ENCODE assay signal across 10 cellular contexts in the genomic region with DNA sequence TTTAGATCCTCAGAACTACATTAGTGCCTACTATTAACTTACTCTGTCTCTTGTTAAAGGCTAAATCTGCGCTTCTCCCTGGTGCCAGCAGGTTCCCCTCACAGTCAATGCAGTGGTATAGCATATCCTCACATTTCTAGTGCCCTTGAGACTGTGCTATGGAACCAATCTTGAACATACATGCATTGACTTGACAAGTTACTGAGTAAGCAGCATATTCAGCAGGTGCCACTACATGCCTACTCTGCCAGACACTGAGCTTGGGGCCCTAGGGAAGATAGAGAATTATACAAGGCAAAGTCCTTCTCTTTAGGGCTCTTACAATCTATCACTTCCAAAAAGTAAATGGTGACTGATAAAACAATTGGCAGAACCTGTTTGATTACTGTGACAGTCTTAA. TPM values are rescaled to one million over a fixed set of nuclear protein-coding genes. Genes with fewer than 3 reads are reported as not detected.
DNase-seq lines count a peak whose midpoint lies in the region; ATAC-seq and TF ChIP-seq lines count a peak whose summit lies in the region.
"Had no signal": no experiment of that assay in that cellular context is flagged by ENCODE, and none has a peak within 500 bp of the region (broad histone marks: within the 10 kb centered on the region; RNA-seq: fewer than 3 reads in every experiment).

No MANE protein-coding gene starts in this region.

- H3K27ac ChIP-seq in Panc1 (ENCODE audit: low read length) (0 out of 2 replicates have a peak overlapping the region, but pooled peaks have one; percentile 15), smooth muscle cell (ENCODE audit: low read depth) (no peak overlapping the region)

- H3K9ac ChIP-seq in endocrine pancreas (ENCODE audit: control insufficient read depth, insufficient read depth, low read length), result peak overlapping the region; percentile 60
- H3K9ac ChIP-seq in smooth muscle cell (ENCODE audit: low read depth), result no peak overlapping the region

- WGBS in smooth muscle cell (ENCODE audit: low lambda C conversion rate), result 90% methylated on average over 1 of the region's 1 CpG

- H3K4me3 ChIP-seq in Panc1 (ENCODE audit: low read depth in 2 of 2, low read length in 2 of 2) (peak overlapping the region; percentile 66 to 83), endocrine pancreas (ENCODE audit: control insufficient read depth, insufficient read depth, low read length) (no peak overlapping the region), smooth muscle cell (peak overlapping the region; percentile 90)

- peaks cover 15% of the 10 kb centered on the region for H3K36me3 Mint-ChIP-seq in activated CD4-positive, alpha-beta T cell treated with anti-CD3 and anti-CD28 coated beads for 36 hours (ENCODE audit: low read depth)

- no peaks in the 10 kb centered on the region for H3F3A ChIP-seq in smooth muscle cell (ENCODE audit: low read depth)

- no peaks in the 10 kb centered on the region for H3K27me3 Mint-ChIP-seq in activated CD4-positive, alpha-beta T cell treated with anti-CD3 and anti-CD28 coated beads for 36 hours

- H3K4me2 ChIP-seq in smooth muscle cell, result peak overlapping the region; percentile 97

- in situ Hi-C loops in Panc1 (cut with HindIII; ENCODE audit: low pct_unique_long_range_greater_than_20kb, low sequenced_read_pairs), result no loop called here

- H3K4me1 ChIP-seq in Panc1 (ENCODE audit: control insufficient read depth, insufficient read depth, low read length) (peaks cover 28% of the 10 kb centered on the region), endocrine pancreas (ENCODE audit: control insufficient read depth, insufficient read depth, low read length) (peaks cover 14% of the 10 kb centered on the region), smooth muscle cell (ENCODE audit: low read depth) (peaks cover 25% of the 10 kb centered on the region)

- no peak overlapping the region for H3K27ac Mint-ChIP-seq in activated CD4-positive, alpha-beta T cell treated with anti-CD3 and anti-CD28 coated beads for 36 hours

- TF ChIP-seq CTCF in Panc1 (IDR thresholded peaks at IDR 0.05) (peak; percentile 26; the same call in 1 of the 2 replicates), smooth muscle cell (IDR thresholded peaks at IDR 0.05; ENCODE audit: borderline replicate concordance, insufficient read depth, poor library complexity, severe bottlenecking) (no peak)

- H3K36me3 ChIP-seq in Panc1 (ENCODE audit: control insufficient read depth, insufficient read depth, low read length), result no peaks in the 10 kb centered on the region
- no peaks in the 10 kb centered on the region for H3K36me3 ChIP-seq in endocrine pancreas (ENCODE audit: control insufficient read depth, insufficient read depth, low read length)
- no peaks in the 10 kb centered on the region for H3K36me3 ChIP-seq in smooth muscle cell (ENCODE audit: low read depth)

- no TSS peak for BruUV-seq in Panc1 (replicated peaks; lab: Mats Ljungman, UMichigan)

- peak overlapping the region; percentile 34 for H3K4me3 Mint-ChIP-seq in activated CD4-positive, alpha-beta T cell treated with anti-CD3 and anti-CD28 coated beads for 36 hours

- peaks cover 45% of the 10 kb centered on the region for H3K79me2 ChIP-seq in smooth muscle cell (ENCODE audit: low read depth)

- POLR2A ChIA-PET in activated CD4-positive, alpha-beta T cell treated with anti-CD3 and anti-CD28 coated beads for 36 hours (lab: Charles Lee), result no interaction called here
- POLR2A ChIA-PET in Panc1 (lab: Charles Lee), result interaction anchor here (0.6 kb wide), 1 partner anchor 815 kb away, joined by 3 read pairs; no protein-coding TSS in a partner anchor

- H3K4me1 Mint-ChIP-seq in activated CD4-positive, alpha-beta T cell treated with anti-CD3 and anti-CD28 coated beads for 36 hours, result peaks cover 52% of the 10 kb centered on the region

- peak; percentile 9 for DNase-seq in activated CD4-positive, alpha-beta T cell treated with anti-CD3 and anti-CD28 coated beads for 36 hours
- no peak for DNase-seq in activated CD4-positive, alpha-beta T cell treated with anti-CD3 and anti-CD28 coated beads for 1 hour
- DNase-seq in Panc1 (ENCODE audit: low read depth, low spot score) (no peak), smooth muscle cell (lab: John Stamatoyannopoulos, UW; ENCODE audit: unreplicated experiment) (no peak), left cardiac atrium (no peak), NCI-H2081 treated with DMSO at 0.1 percent for 48 hours (lab: John Stamatoyannopoulos, UW) (no peak)
- DNase-seq in activated CD4-positive, CD25-positive, alpha-beta regulatory T cell (lab: John Stamatoyannopoulos, UW), result no peak
- DNase-seq: activated naive CD4-positive, alpha-beta T cell had no signal

- no peaks in the 10 kb centered on the region for H3K9me3 Mint-ChIP-seq in activated CD4-positive, alpha-beta T cell treated with anti-CD3 and anti-CD28 coated beads for 36 hours (ENCODE audit: low read depth)

- intact Hi-C loops in activated CD4-positive, alpha-beta T cell treated with anti-CD3 and anti-CD28 coated beads for 36 hours (cut with DNase I, micrococcal nuclease), result no loop called here
- intact Hi-C loops in Panc1 (cut with micrococcal nuclease; ENCODE audit: unreplicated experiment) (loop anchor here (10.0 kb wide), 1 partner anchor 1238 kb away; a partner anchor contains a TSS), left cardiac atrium (cut with DNase I) (no loop called here)

- CTCF ChIA-PET in activated CD4-positive, alpha-beta T cell treated with anti-CD3 and anti-CD28 coated beads for 36 hours (lab: Charles Lee), result no interaction called here
- CTCF ChIA-PET in Panc1 (lab: Charles Lee), result interaction anchor here (0.6 kb wide), 1 partner anchor 310 kb away, joined by 3 read pairs; no protein-coding TSS in a partner anchor

- H3K9me3 ChIP-seq in Panc1 (ENCODE audit: control insufficient read depth, insufficient read depth, low read depth, low read length) (no peaks in the 10 kb centered on the region), endocrine pancreas (ENCODE audit: control insufficient read depth, low read length) (no peaks in the 10 kb centered on the region), smooth muscle cell (replicated peaks; ENCODE audit: low read depth) (no peaks in the 10 kb centered on the region)

- peaks cover 59% of the 10 kb centered on the region for H4K20me1 ChIP-seq in smooth muscle cell (ENCODE audit: low read depth)

- H2AFZ ChIP-seq in smooth muscle cell (ENCODE audit: low read depth), result no peak overlapping the region

- ATAC-seq in activated CD4-positive, alpha-beta T cell treated with anti-CD3 and anti-CD28 coated beads for 36 hours, result no peak
- no peak for ATAC-seq in Panc1
- ATAC-seq in left cardiac atrium, result no peak
- ATAC-seq: left lobe of liver had no signal

- H3K27me3 ChIP-seq in Panc1 (ENCODE audit: control insufficient read depth, insufficient read depth, low read length) (no peaks in the 10 kb centered on the region), endocrine pancreas (ENCODE audit: control insufficient read depth, insufficient read depth, low read length) (no peaks in the 10 kb centered on the region), smooth muscle cell (ENCODE audit: low read depth) (no peaks in the 10 kb centered on the region)

RNA-seq across cellular contexts. Expression of a gene that starts 3.2 kb away (rescaled TPM):
- total RNA-seq in activated CD4-positive, alpha-beta T cell treated with anti-CD3 and anti-CD28 coated beads for 36 hours, result 1 to 10 TPM; 4.4 to 4.9 TPM
- total RNA-seq in Panc1 (2021; ENCODE audit: unreplicated experiment) (11.2 TPM), smooth muscle cell (5.7 and 7.2 TPM in 2 replicates), left cardiac atrium (1 to 10 TPM; 2.9 to 3.2 TPM)
- polyA plus RNA-seq in Panc1 (2012; ENCODE audit: insufficient read length), result 4.5 TPM
- 4.4 and 5.1 TPM in 2 replicates for polyA plus RNA-seq in smooth muscle cell

RNA-seq across cellular contexts. Expression of a gene that starts 20.3 kb away (rescaled TPM):
- total RNA-seq in activated CD4-positive, alpha-beta T cell treated with anti-CD3 and anti-CD28 coated beads for 36 hours, result under 1 TPM; 0.37 to 0.48 TPM
- total RNA-seq in Panc1 (2021; ENCODE audit: unreplicated experiment) (2.1 TPM), smooth muscle cell (2.9 and 3.1 TPM in 2 replicates), left cardiac atrium (1 to 10 TPM; 1.0 to 1.5 TPM)
- polyA plus RNA-seq in Panc1 (2012; ENCODE audit: insufficient read length), result 0.84 TPM
- polyA plus RNA-seq in smooth muscle cell, result 0.88 and 2.9 TPM in 2 replicates

RNA-seq across cellular contexts. Expression of a gene that starts 34.6 kb away (rescaled TPM):
- total RNA-seq in activated CD4-positive, alpha-beta T cell treated with anti-CD3 and anti-CD28 coated beads for 36 hours, result not detected
- total RNA-seq in Panc1 (2021; ENCODE audit: unreplicated experiment), result not detected
- not detected for polyA plus RNA-seq in Panc1 (2012; ENCODE audit: insufficient read length)
- total RNA-seq in smooth muscle cell, result not detected in 2 replicates
- not detected in 2 replicates for polyA plus RNA-seq in smooth muscle cell
- total RNA-seq in left cardiac atrium, result not detected

RNA-seq across cellular contexts. Expression of a gene that starts 53.1 kb away (rescaled TPM):
- 10 to 100 TPM; 20.8 to 22.4 TPM for total RNA-seq in activated CD4-positive, alpha-beta T cell treated with anti-CD3 and anti-CD28 coated beads for 36 hours
- total RNA-seq in Panc1 (2021; ENCODE audit: unreplicated experiment), result 15.4 TPM
- polyA plus RNA-seq in Panc1 (2012; ENCODE audit: insufficient read length), result 8.7 TPM
- total RNA-seq in smooth muscle cell, result 20.3 and 31.8 TPM in 2 replicates
- polyA plus RNA-seq in smooth muscle cell, result 13.6 and 13.7 TPM in 2 replicates
- 1 to 10 TPM; 5.8 to 6.5 TPM for total RNA-seq in left cardiac atrium

RNA-seq across cellular contexts. Expression of a gene that starts 53.2 kb away (rescaled TPM):
- 10 to 100 TPM; 36.8 to 51.3 TPM for total RNA-seq in activated CD4-positive, alpha-beta T cell treated with anti-CD3 and anti-CD28 coated beads for 36 hours
- total RNA-seq in Panc1 (2021; ENCODE audit: unreplicated experiment) (35.0 TPM), smooth muscle cell (12.3 and 15.1 TPM in 2 replicates), left cardiac atrium (10 to 100 TPM in 1 of 2 donors, 1 to 10 TPM in 1; 8.0 to 10.0 TPM)
- 12.6 TPM for polyA plus RNA-seq in Panc1 (2012; ENCODE audit: insufficient read length)
- 5.1 and 6.7 TPM in 2 replicates for polyA plus RNA-seq in smooth muscle cell
